In the genomic region with DNA sequence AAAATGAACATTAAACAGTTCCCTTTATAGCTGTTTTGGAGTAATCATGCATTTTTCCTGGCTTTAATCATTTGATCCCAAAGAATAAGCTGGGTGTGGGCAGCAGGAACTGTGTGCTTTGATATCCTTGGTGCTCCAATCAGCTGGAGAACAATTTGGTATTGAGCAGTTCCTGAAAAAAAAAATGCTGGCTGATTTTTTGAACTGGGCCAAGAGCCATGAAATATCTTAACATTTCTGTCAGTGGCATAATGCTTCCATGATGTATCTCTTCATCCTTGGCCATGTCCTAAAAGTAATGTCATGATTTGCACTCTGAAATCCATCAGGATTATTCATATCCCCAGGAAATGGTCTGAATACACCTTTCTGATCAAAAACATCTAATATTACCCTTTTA, we compare ENCODE assay signal across 23 cellular contexts.
"Had no signal": no experiment of that assay in that cellular context is flagged by ENCODE, and none has a peak within 500 bp of the region (broad histone marks: within the 10 kb centered on the region; RNA-seq: fewer than 3 reads in every experiment).

No MANE protein-coding gene starts in this region.

- H3K27ac ChIP-seq: neural progenitor cell, ovary, parathyroid adenoma, psoas muscle, right lobe of liver, sigmoid colon, thoracic aorta, thyroid gland, tibial nerve, upper lobe of left lung, vagina had no signal

- ATAC-seq: natural killer cell; psoas muscle; right cardiac atrium; right lobe of liver; stimulated activated effector memory CD8-positive, alpha-beta T cell treated with anti-CD3 and anti-CD28 coated beads, Interleukin-12 subunit alpha, Interleukin-12 subunit beta, amount 100 ng/mL, for 72 hours; stimulated activated naive B cell treated with anti-CD40 and anti-IgM and Interleukin-4, amounts not matched to agents 10 μg/mL and 1 μg/mL and 100 μg/mL, for 72 hours had no signal

- H3K4me1 ChIP-seq: neural progenitor cell, parathyroid adenoma, psoas muscle, right lobe of liver, sigmoid colon, thyroid gland, upper lobe of left lung, vagina had no signal

- H3K4me2 ChIP-seq: neural progenitor cell had no signal

- H3K9me3 ChIP-seq: ovary, psoas muscle, right lobe of liver, sigmoid colon, thoracic aorta, thyroid gland, tibial nerve, upper lobe of left lung, vagina had no signal

- H2AFZ ChIP-seq: neural progenitor cell, parathyroid adenoma had no signal

- H3K4me3 ChIP-seq: neural progenitor cell, ovary, psoas muscle, right lobe of liver, sigmoid colon, thoracic aorta, thyroid gland, tibial nerve, upper lobe of left lung, vagina had no signal

- H3K27me3 ChIP-seq: neural progenitor cell, ovary, right lobe of liver, sigmoid colon, thyroid gland, tibial nerve, upper lobe of left lung, vagina had no signal

- H3K79me2 ChIP-seq: parathyroid adenoma had no signal

- DNase-seq: natural killer cell; occipital lobe; ovary; posterior cingulate gyrus; psoas muscle; right cardiac atrium; right lobe of liver; sigmoid colon; small intestine; stimulated activated CD4-positive, alpha-beta T cell treated with anti-CD3 and anti-CD28 coated beads, Interleukin-15, amount 100 ng/mL, for 24 hours; stimulated activated CD4-positive, alpha-beta T cell treated with anti-CD3 and anti-CD28 coated beads, Interleukin-2, amount 100 ng/mL, for 24 hours; stimulated activated CD4-positive, alpha-beta T cell treated with anti-CD3 and anti-CD28 coated beads, Interleukin-2, amount 100 ng/mL, for 48 hours; stimulated activated CD4-positive, alpha-beta T cell treated with anti-CD3 and anti-CD28 coated beads, Interleukin-4, amount 100 ng/mL, for 24 hours; stimulated activated naive B cell treated with anti-CD40 and anti-IgM and Interleukin-4, amounts not matched to agents 10 μg/mL and 1 μg/mL and 100 μg/mL, for 72 hours; stimulated activated naive CD4-positive, alpha-beta T cell treated with Interleukin-2 at 50 U/mL for 16 hours; thyroid gland; upper lobe of left lung had no signal

- H3K9ac ChIP-seq: neural progenitor cell, parathyroid adenoma had no signal

- H3K36me3 ChIP-seq: neural progenitor cell, ovary, right lobe of liver, sigmoid colon, thoracic aorta, thyroid gland, tibial nerve, upper lobe of left lung, vagina had no signal
